14 cellular contexts compared by ENCODE assay signal in genomic region chr3:38149701-38150100, GRCh38. TPM values are rescaled to one million over a fixed set of nuclear protein-coding genes. Genes with fewer than 3 reads are reported as not detected.
A peak's percentile ranks its signal among the peaks of the same experiment; 100 is the strongest.
DNase-seq lines count a peak whose midpoint lies in the region; ATAC-seq and TF ChIP-seq lines count a peak whose summit lies in the region.
"Had no signal": no experiment of that assay in that cellular context is flagged by ENCODE, and none has a peak within 500 bp of the region (broad histone marks: within the 10 kb centered on the region; RNA-seq: fewer than 3 reads in every experiment).

No MANE protein-coding gene starts in this region.

- H3K4me3 ChIP-seq in NB4 (ENCODE audit: low read depth, low read length) (no peak overlapping the region), spleen (no peak overlapping the region)
- H3K4me3 ChIP-seq: dorsolateral prefrontal cortex, neural progenitor cell had no signal

- peaks cover 6% of the 10 kb centered on the region for H3K36me3 Mint-ChIP-seq in activated B cell treated with CpG ODN at 0.5 μM for 24 hours (ENCODE audit: low read depth)
- H3K36me3 Mint-ChIP-seq: neural progenitor cell had no signal

- no peaks in the 10 kb centered on the region for H3K27me3 ChIP-seq in spleen (replicated peaks in 1 of 7)
- H3K27me3 ChIP-seq: dorsolateral prefrontal cortex, neural progenitor cell had no signal

- H3K27ac Mint-ChIP-seq in activated B cell treated with CpG ODN at 0.5 μM for 24 hours = peak overlapping the region; percentile 89
- H3K27ac Mint-ChIP-seq: neural progenitor cell; stimulated activated naive CD8-positive, alpha-beta T cell treated with anti-CD3 and anti-CD28 coated beads, Interleukin-15, Interleukin-2, amounts not matched to agents 100 ng/mL and 50 ng/mL, for 24 hours had no signal

- intact Hi-C loops in activated B cell treated with CpG ODN at 0.5 μM for 24 hours (cut with micrococcal nuclease) = loop anchor here (1.0 to 2.0 kb wide), 2 partner anchors 10 to 15 kb away; partner anchors contain the start of gene OXSR1
- intact Hi-C loops in spleen (cut with DNase I; ENCODE audit: low total_unique reads) = loop anchor here (10.0 kb wide), 1 partner anchor 95 kb away; no protein-coding TSS in a partner anchor

- H3K9me3 ChIP-seq in spleen = peaks cover 5 to 25% (median 19%) of the 10 kb centered on the region in 8 donors

- peak; percentile 44 for ATAC-seq in GM18498 (IDR thresholded peaks at IDR 0.05; ENCODE audit: unreplicated experiment)
- ATAC-seq in activated B cell treated with CpG ODN at 0.5 μM for 24 hours (ENCODE audit: low read depth) = peak; percentile 45
- ATAC-seq in GM18867 (IDR thresholded peaks at IDR 0.05; ENCODE audit: unreplicated experiment) = no peak

- POLR2A ChIA-PET in activated B cell treated with CpG ODN at 0.5 μM for 24 hours (lab: Charles Lee) = interaction anchor here (1.7 to 2.6 kb wide), 2 partner anchors 13 to 15 kb away, joined by 4 to 16 read pairs; partner anchors contain the start of genes ACAA1 and OXSR1

- H3K9me3 Mint-ChIP-seq in activated B cell treated with CpG ODN at 0.5 μM for 24 hours = peaks cover 4% of the 10 kb centered on the region

- DNase-seq in NB4 (ENCODE audit: low read depth) = peak; percentile 74
- DNase-seq in activated B cell treated with CpG ODN at 0.5 μM for 24 hours = no peak
- no peak for DNase-seq in spleen
- no peak for DNase-seq in NCI-H345 (lab: John Stamatoyannopoulos, UW)
- no peak for DNase-seq in kidney tubule cell (ENCODE audit: low spot score)
- DNase-seq: activated CD4-positive, alpha-beta T cell treated with anti-CD3 and anti-CD28 coated beads, Interleukin-2, amount 50 U/mL, for 48 hours; COR-L47; dorsolateral prefrontal cortex; NCI-H2081; NK-92 treated with Interleukin-12 subunit alpha and Interleukin-12 subunit beta, amount 100 ng/mL, for 24 hours had no signal

- CTCF ChIA-PET in activated B cell treated with CpG ODN at 0.5 μM for 24 hours (lab: Charles Lee) = no interaction called here

- H3K4me1 Mint-ChIP-seq in activated B cell treated with CpG ODN at 0.5 μM for 24 hours = peaks cover 56% of the 10 kb centered on the region
- H3K4me1 Mint-ChIP-seq: neural progenitor cell had no signal

- H3K36me3 ChIP-seq in spleen = no peaks in the 10 kb centered on the region
- H3K36me3 ChIP-seq: neural progenitor cell had no signal

- 17 to 42% (median 27%) methylated on average over 3 of the region's 3 CpGs for WGBS in spleen, 5 donors

- TF ChIP-seq CTCF in NB4 (IDR thresholded peaks at IDR 0.05; ENCODE audit: low read depth, low read length) = no peak
- no peak for TF ChIP-seq CTCF in activated B cell treated with CpG ODN at 0.5 μM for 24 hours (IDR thresholded peaks at IDR 0.05)
- TF ChIP-seq CTCF in spleen (IDR thresholded peaks at IDR 0.05 in 8 of 11, conservative IDR thresholded peaks at IDR 0.05 in 3 of 11) = no peak

- no peaks in the 10 kb centered on the region for H3K27me3 Mint-ChIP-seq in activated B cell treated with CpG ODN at 0.5 μM for 24 hours
- H3K27me3 Mint-ChIP-seq: stimulated activated naive CD8-positive, alpha-beta T cell treated with anti-CD3 and anti-CD28 coated beads, Interleukin-15, Interleukin-2, amounts not matched to agents 100 ng/mL and 50 ng/mL, for 24 hours had no signal

- peak overlapping the region; percentile 28 to 87 (median 76) for H3K27ac ChIP-seq in spleen
- H3K27ac ChIP-seq: dorsolateral prefrontal cortex, neural progenitor cell had no signal

- H3K4me1 ChIP-seq in spleen = peaks cover 0 to 55% (median 25%) of the 10 kb centered on the region in 6 donors
- H3K4me1 ChIP-seq: neural progenitor cell had no signal

- peak overlapping the region; percentile 51 for H3K4me3 Mint-ChIP-seq in activated B cell treated with CpG ODN at 0.5 μM for 24 hours
- H3K4me3 Mint-ChIP-seq: neural progenitor cell; stimulated activated naive CD8-positive, alpha-beta T cell treated with anti-CD3 and anti-CD28 coated beads, Interleukin-15, Interleukin-2, amounts not matched to agents 100 ng/mL and 50 ng/mL, for 24 hours had no signal

- TF ChIP-seq POLR2A in NB4 (IDR thresholded peaks at IDR 0.05; ENCODE audit: extremely low read depth, insufficient read length) = no peak
- TF ChIP-seq POLR2A in spleen (IDR thresholded peaks at IDR 0.05) = no peak

RNA-seq across cellular contexts. Expression of gene MYD88, which starts 11.2 kb away (rescaled TPM):
- total RNA-seq in activated B cell treated with CpG ODN at 0.5 μM for 24 hours (60.1 and 62.7 TPM in 2 replicates), spleen (100 to 1,000 TPM in 2 of 7 donors, 10 to 100 TPM in 5; 69.8 to 146 (median 90.9) TPM)
- polyA plus RNA-seq in spleen = 10 to 100 TPM; 38.8 to 53.3 (median 41.1) TPM

RNA-seq across cellular contexts. Expression of gene ACAA1, which starts 12.8 kb away (rescaled TPM):
- 78.1 and 79.6 TPM in 2 replicates for total RNA-seq in activated B cell treated with CpG ODN at 0.5 μM for 24 hours
- total RNA-seq in spleen = 100 to 1,000 TPM in 2 of 7 donors, 10 to 100 TPM in 5; 77.5 to 120 (median 88.0) TPM
- 10 to 100 TPM; 68.4 to 79.3 (median 73.9) TPM for polyA plus RNA-seq in spleen

RNA-seq across cellular contexts. Expression of gene OXSR1, which starts 15.6 kb away (rescaled TPM):
- total RNA-seq in activated B cell treated with CpG ODN at 0.5 μM for 24 hours (34.8 and 40.2 TPM in 2 replicates), spleen (10 to 100 TPM; 28.6 to 45.0 (median 33.4) TPM)
- 10 to 100 TPM in 1 of 3 donors, 1 to 10 TPM in 2; 9.3 to 12.4 (median 9.7) TPM for polyA plus RNA-seq in spleen
